Comparison of ENCODE assay signal across 21 cellular contexts in the genomic region with DNA sequence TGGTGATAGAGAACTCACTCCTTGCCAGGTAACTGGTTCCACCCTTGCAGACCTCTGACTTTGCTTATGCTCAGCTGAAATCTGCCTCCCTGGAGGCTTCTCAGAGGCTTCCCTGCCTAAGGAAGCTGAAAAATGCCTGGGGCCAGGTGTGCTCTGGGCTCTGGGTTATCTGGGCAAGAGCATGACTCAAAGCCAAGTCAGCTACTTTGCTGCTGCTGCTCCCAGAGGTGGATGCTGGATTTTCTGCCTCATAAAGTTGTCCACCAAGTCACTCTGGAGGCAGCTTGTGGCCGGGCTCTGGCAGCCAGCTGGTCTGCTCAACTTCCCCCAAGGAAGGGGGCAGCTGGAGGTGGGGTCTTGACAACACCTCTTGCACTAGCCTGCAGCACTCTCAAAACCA.
A peak's percentile ranks its signal among the peaks of the same experiment; 100 is the strongest.
DNase-seq lines count a peak whose midpoint lies in the region; ATAC-seq, FAIRE-seq and TF ChIP-seq lines count a peak whose summit lies in the region.
"Had no signal": no experiment of that assay in that cellular context is flagged by ENCODE, and none has a peak within 500 bp of the region (broad histone marks: within the 10 kb centered on the region; RNA-seq: fewer than 3 reads in every experiment).

No MANE protein-coding gene starts in this region.

- no peak for FAIRE-seq in HepG2 (lab: Jason Lieb, UNC)

- ATAC-seq in PC-3, result peak; percentile 83
- peak; percentile 75 for ATAC-seq in esophagus mucosa
- no peak for ATAC-seq in stimulated activated memory B cell treated with anti-CD40 and anti-IgM and Interleukin-4, amounts not matched to agents 10 μg/mL and 1 μg/mL and 100 μg/mL, for 72 hours
- no peak for ATAC-seq in HepG2
- no peak for ATAC-seq in activated CD4-positive, CD25-positive, alpha-beta regulatory T cell treated with anti-CD3 and anti-CD28 coated beads, Interleukin-2, amount 50 U/mL, for 24 hours
- ATAC-seq: CD8-positive, alpha-beta T cell; sciatic nerve had no signal

- H3K36me3 Mint-ChIP-seq in stimulated activated memory B cell treated with anti-CD40 and anti-IgM and Interleukin-4, amounts not matched to agents 10 μg/mL and 1 μg/mL and 100 μg/mL, for 72 hours, result no peaks in the 10 kb centered on the region
- H3K36me3 Mint-ChIP-seq: activated naive CD4-positive, alpha-beta T cell treated with anti-CD3 and anti-CD28 coated beads, Interleukin-2, amount 10 ng/mL, durations not matched to agents 7 days and 5 days; CD8-positive, alpha-beta T cell had no signal

- H2AFZ ChIP-seq in PC-3 (ENCODE audit: low read length) (no peak overlapping the region), HepG2 (ENCODE audit: low read length) (no peak overlapping the region)

- no peaks in the 10 kb centered on the region for H3K27me3 Mint-ChIP-seq in stimulated activated memory B cell treated with anti-CD40 and anti-IgM and Interleukin-4, amounts not matched to agents 10 μg/mL and 1 μg/mL and 100 μg/mL, for 72 hours
- H3K27me3 Mint-ChIP-seq: activated naive CD4-positive, alpha-beta T cell treated with anti-CD3 and anti-CD28 coated beads, Interleukin-2, amount 10 ng/mL, durations not matched to agents 7 days and 5 days had no signal

- BruUV-seq in PC-3 (replicated peaks; lab: Mats Ljungman, UMichigan), result no TSS peak
- no TSS peak for BruUV-seq in HepG2 (replicated peaks; lab: Mats Ljungman, UMichigan)

- TF ChIP-seq EP300 in HepG2 (IDR thresholded peaks at IDR 0.05; ENCODE audit: low read depth in 2 of 2, low read length in 2 of 2) (no peak), HepG2 (CRISPR knock-in tag; IDR thresholded peaks at IDR 0.05; ENCODE audit: borderline replicate concordance) (no peak)

- no peaks in the 10 kb centered on the region for H3K9me3 ChIP-seq in PC-3 (ENCODE audit: low read length)
- no peaks in the 10 kb centered on the region for H3K9me3 ChIP-seq in HepG2 (ENCODE audit: low read length)
- no peaks in the 10 kb centered on the region for H3K9me3 ChIP-seq in thyroid gland
- H3K9me3 ChIP-seq: ascending aorta, colonic mucosa, esophagus squamous epithelium had no signal

- TF ChIP-seq CTCF in PC-3 (conservative IDR thresholded peaks at IDR 0.05; ENCODE audit: low read depth, low read length) (0 out of 2 replicates have a peak, but pooled peaks have one; percentile 18), HepG2 (CRISPR knock-in tag; IDR thresholded peaks at IDR 0.05) (no peak), thyroid gland (IDR thresholded peaks at IDR 0.05) (no peak)

- H3K36me3 ChIP-seq in PC-3 (ENCODE audit: low read depth, low read length) (no peaks in the 10 kb centered on the region), HepG2 (replicated peaks in 1 of 2; ENCODE audit: control insufficient read depth in 1 of 2, insufficient read depth in 2 of 2, low read length in 2 of 2) (no peaks in the 10 kb centered on the region), thyroid gland (no peaks in the 10 kb centered on the region)
- H3K36me3 ChIP-seq: ascending aorta, colonic mucosa, esophagus squamous epithelium had no signal

- H3K27ac ChIP-seq in PC-3 (ENCODE audit: low read length) (peak overlapping the region; percentile 95), HepG2 (ENCODE audit: extremely low read length, insufficient read depth, low read length) (no peak overlapping the region), thyroid gland (no peak overlapping the region)
- H3K27ac ChIP-seq: ascending aorta, colonic mucosa had no signal

- peaks cover 8% of the 10 kb centered on the region for H3F3A ChIP-seq in PC-3 (ENCODE audit: low read length, unreplicated experiment)

- peak overlapping the region; percentile 58 for H3K9ac ChIP-seq in PC-3 (ENCODE audit: low read length)
- no peak overlapping the region for H3K9ac ChIP-seq in HepG2 (ENCODE audit: insufficient read depth, low read depth, low read length)

- no peaks in the 10 kb centered on the region for H3K9me2 ChIP-seq in PC-3 (replicated peaks; ENCODE audit: low read length)

- H3K4me2 ChIP-seq in PC-3 (ENCODE audit: low read length) (peak overlapping the region; percentile 60), HepG2 (ENCODE audit: low read depth, low read length) (no peak overlapping the region)

- POLR2A ChIA-PET in PC-3 (lab: Charles Lee; ENCODE audit: unreplicated experiment), result interaction anchor here (0.5 to 3.6 kb wide), 4 partner anchors 64 to 1100 kb away, joined by 3 to 45 read pairs (median 3); partner anchors contain the start of genes EFNB1 and IGBP1
- POLR2A ChIA-PET in HepG2 (lab: Yijun Ruan, JAX), result no interaction called here

- no peak for TF ChIP-seq RAD21 in HepG2 (CRISPR knock-in tag; IDR thresholded peaks at IDR 0.05)

- peaks cover 9% of the 10 kb centered on the region for H3K4me1 Mint-ChIP-seq in stimulated activated memory B cell treated with anti-CD40 and anti-IgM and Interleukin-4, amounts not matched to agents 10 μg/mL and 1 μg/mL and 100 μg/mL, for 72 hours
- H3K4me1 Mint-ChIP-seq: activated naive CD4-positive, alpha-beta T cell treated with anti-CD3 and anti-CD28 coated beads, Interleukin-2, amount 10 ng/mL, durations not matched to agents 7 days and 5 days had no signal

- no peaks in the 10 kb centered on the region for H3K27me3 ChIP-seq in PC-3 (ENCODE audit: low read length)
- H3K27me3 ChIP-seq in HepG2 (ENCODE audit: control insufficient read depth in 1 of 2, insufficient read depth in 2 of 2, low read length in 2 of 2), result no peaks in the 10 kb centered on the region
- H3K27me3 ChIP-seq in thyroid gland, result no peaks in the 10 kb centered on the region
- H3K27me3 ChIP-seq: ascending aorta, colonic mucosa, esophagus squamous epithelium had no signal

- no peak for TF ChIP-seq POLR2A in HepG2 (IDR thresholded peaks at IDR 0.05; ENCODE audit: insufficient read depth in 1 of 2, low read depth in 2 of 2, low read length in 2 of 2)
- TF ChIP-seq POLR2A in thyroid gland (IDR thresholded peaks at IDR 0.05), result no peak

- H4K20me1 ChIP-seq in PC-3 (ENCODE audit: low read length) (no peaks in the 10 kb centered on the region), HepG2 (ENCODE audit: insufficient read depth, low read length) (no peaks in the 10 kb centered on the region)

- H3K9me3 Mint-ChIP-seq in stimulated activated memory B cell treated with anti-CD40 and anti-IgM and Interleukin-4, amounts not matched to agents 10 μg/mL and 1 μg/mL and 100 μg/mL, for 72 hours, result no peaks in the 10 kb centered on the region
- H3K9me3 Mint-ChIP-seq: activated naive CD4-positive, alpha-beta T cell treated with anti-CD3 and anti-CD28 coated beads, Interleukin-2, amount 10 ng/mL, durations not matched to agents 7 days and 5 days; CD8-positive, alpha-beta T cell; HFFc6 had no signal

- CTCF ChIA-PET in PC-3 (lab: Charles Lee) (interaction anchor here (0.7 to 1.3 kb wide), 4 partner anchors 19 to 205 kb away, joined by 3 to 14 read pairs (median 4); partner anchors contain the start of gene EFNB1), HepG2 (lab: Yijun Ruan, JAX; ENCODE audit: low intra/inter-chr PET ratio, low total read pairs) (no interaction called here)

- WGBS in HepG2 (ENCODE audit: low lambda C conversion rate), result no CpG with 5 or more reads among the region's 1 CpG
- no CpG with 5 or more reads among the region's 1 CpG for WGBS in thyroid gland, 2 donors

- no peak overlapping the region for H3K27ac Mint-ChIP-seq in stimulated activated memory B cell treated with anti-CD40 and anti-IgM and Interleukin-4, amounts not matched to agents 10 μg/mL and 1 μg/mL and 100 μg/mL, for 72 hours
- H3K27ac Mint-ChIP-seq: activated naive CD4-positive, alpha-beta T cell treated with anti-CD3 and anti-CD28 coated beads, Interleukin-2, amount 10 ng/mL, durations not matched to agents 7 days and 5 days; CD8-positive, alpha-beta T cell; HFFc6 had no signal

- H3K4me3 Mint-ChIP-seq in stimulated activated memory B cell treated with anti-CD40 and anti-IgM and Interleukin-4, amounts not matched to agents 10 μg/mL and 1 μg/mL and 100 μg/mL, for 72 hours, result no peak overlapping the region
- H3K4me3 Mint-ChIP-seq: activated naive CD4-positive, alpha-beta T cell treated with anti-CD3 and anti-CD28 coated beads, Interleukin-2, amount 10 ng/mL, durations not matched to agents 7 days and 5 days; CD8-positive, alpha-beta T cell; HFFc6 had no signal

- H3K4me1 ChIP-seq in PC-3 (ENCODE audit: insufficient read depth, low read length) (peaks cover 46% of the 10 kb centered on the region), HepG2 (ENCODE audit: insufficient read depth, low read length) (peaks cover 4% of the 10 kb centered on the region; the same call in 1 of the 2 replicates), thyroid gland (no peaks in the 10 kb centered on the region)
- H3K4me1 ChIP-seq: ascending aorta, colonic mucosa had no signal

- DNase-seq in Daoy (ENCODE audit: low read depth) (peak; percentile 34), PC-3 (peak; percentile 92), mucosa of gallbladder (ENCODE audit: low spot score) (peak; percentile 7), HepG2 (ENCODE audit: low spot score) (no peak), thyroid gland (no peak)
- DNase-seq: activated CD4-positive, alpha-beta T cell treated with anti-CD3 and anti-CD28 coated beads, Interleukin-2, amount 50 U/mL, for 4 hours; activated naive CD4-positive, alpha-beta T cell treated with anti-CD3 and anti-CD28 coated beads, Interleukin-2, amount 10 ng/mL, durations not matched to agents 7 days and 5 days; activated T-cell treated with anti-CD3 and anti-CD28 coated beads, Interleukin-2, amount 50 U/mL, for 1 hour; CD8-positive, alpha-beta T cell; colonic mucosa; esophagus squamous epithelium; MM.1S; NCI-H1930; NCI-H510A treated with DMSO at 0.1 percent for 48 hours; stimulated activated CD4-positive, alpha-beta T cell treated with anti-CD3 and anti-CD28 coated beads, Interleukin-1b, Interleukin-23, amount 100 ng/mL, for 48 hours had no signal

- no peaks in the 10 kb centered on the region for H3K79me2 ChIP-seq in PC-3 (ENCODE audit: low read length)
- H3K79me2 ChIP-seq in HepG2 (ENCODE audit: insufficient read depth, low read length), result no peaks in the 10 kb centered on the region

- in situ Hi-C loops in HepG2 (cut with HindIII; ENCODE audit: extremely low pct_ligation_motif_present, low pct_unique_long_range_greater_than_20kb), result loop anchor here (10.0 kb wide), 1 partner anchor 208 kb away; the partner anchor contains the start of gene EFNB1

- intact Hi-C loops in PC-3 (cut with micrococcal nuclease) (loop anchor here (1.0 to 10.0 kb wide), 3 partner anchors 122 to 204 kb away; no protein-coding TSS in a partner anchor), HepG2 (cut with micrococcal nuclease; ENCODE audit: unreplicated experiment) (no loop called here), thyroid gland (cut with DNase I) (no loop called here)

- H3K4me3 ChIP-seq in PC-3 (ENCODE audit: low read length) (no peak overlapping the region), HepG2 (replicated peaks in 1 of 3; ENCODE audit: insufficient read depth in 1 of 3, low read depth in 2 of 3, low read length in 3 of 3) (no peak overlapping the region), thyroid gland (replicated peaks in 1 of 3) (no peak overlapping the region)
- H3K4me3 ChIP-seq: ascending aorta, colonic mucosa, esophagus squamous epithelium had no signal

TF ChIP-seq in HepG2, 621 proteins besides CTCF, POLR2A, EP300 and RAD21 (continues in another document):
- TF ChIP-seq HMG20B (CRISPR knock-in tag; conservative IDR thresholded peaks at IDR 0.05), result no peak
- no peak for TF ChIP-seq ATM (IDR thresholded peaks at IDR 0.05; ENCODE audit: borderline replicate concordance)

Comparison
In these comparisons a context has a peak if more than half of its experiments do, and no peak if none do; other contexts are left out.
1. DNase-seq: peak in Daoy (single experiment), PC-3 (single experiment) and mucosa of gallbladder (single experiment); none in HepG2 (single experiment) and thyroid gland (0 of 2).
2. ATAC-seq: peak in PC-3 (single experiment) and esophagus mucosa (single experiment); none in stimulated activated memory B cell treated with anti-CD40 and anti-IgM and Interleukin-4, amounts not matched to agents 10 μg/mL and 1 μg/mL and 100 μg/mL, for 72 hours (single experiment), HepG2 (single experiment) and activated CD4-positive, CD25-positive, alpha-beta regulatory T cell treated with anti-CD3 and anti-CD28 coated beads, Interleukin-2, amount 50 U/mL, for 24 hours (0 of 2).